Comparison of ENCODE assay signal across 21 cellular contexts in genomic region chr1:237754627-237755026, GRCh38.
"Had no signal": no experiment of that assay in that cellular context is flagged by ENCODE, and none has a peak within 500 bp of the region (broad histone marks: within the 10 kb centered on the region; RNA-seq: fewer than 3 reads in every experiment).

No MANE protein-coding gene starts in this region.

- H3K4me3 ChIP-seq: coronary artery, dorsolateral prefrontal cortex, hepatocyte, lung, sigmoid colon, skin epidermis, stomach, thoracic aorta had no signal

- H3K27ac ChIP-seq: coronary artery, dorsolateral prefrontal cortex, hepatocyte, sigmoid colon, skin epidermis, stomach, thoracic aorta had no signal

- H3K4me1 ChIP-seq: sigmoid colon had no signal

- H3K9me3 Mint-ChIP-seq: nephron progenitor cell had no signal

- H3K4me2 ChIP-seq: hepatocyte had no signal

- H3K9me3 ChIP-seq: sigmoid colon, stomach, thoracic aorta had no signal

- H3K27me3 ChIP-seq: dorsolateral prefrontal cortex, hepatocyte, sigmoid colon, stomach had no signal

- H2AFZ ChIP-seq: hepatocyte had no signal

- H3K4me1 Mint-ChIP-seq: nephron progenitor cell had no signal

- H3K36me3 ChIP-seq: sigmoid colon, stomach, thoracic aorta had no signal

- ATAC-seq: left colon had no signal

- FAIRE-seq: kidney had no signal

- H3K79me2 ChIP-seq: hepatocyte had no signal

- H3K4me3 Mint-ChIP-seq: nephron progenitor cell had no signal

- H3K27ac Mint-ChIP-seq: nephron progenitor cell had no signal

- DNase-seq: dorsolateral prefrontal cortex; effector CD8-positive, alpha-beta T cell; foreskin melanocyte; head of caudate nucleus; kidney; left colon; left ventricle myocardium superior; mesenchymal stem cell; midbrain; nephron progenitor cell; posterior cingulate gyrus; sigmoid colon; stimulated activated CD4-positive, alpha-beta T cell treated with anti-CD3 and anti-CD28 coated beads, Interleukin-12 subunit alpha, Interleukin-12 subunit beta, amount 100 ng/mL, for 4 hours; stimulated activated naive CD4-positive, alpha-beta T cell; stomach; trophoblast cell had no signal
